In the genomic region with DNA sequence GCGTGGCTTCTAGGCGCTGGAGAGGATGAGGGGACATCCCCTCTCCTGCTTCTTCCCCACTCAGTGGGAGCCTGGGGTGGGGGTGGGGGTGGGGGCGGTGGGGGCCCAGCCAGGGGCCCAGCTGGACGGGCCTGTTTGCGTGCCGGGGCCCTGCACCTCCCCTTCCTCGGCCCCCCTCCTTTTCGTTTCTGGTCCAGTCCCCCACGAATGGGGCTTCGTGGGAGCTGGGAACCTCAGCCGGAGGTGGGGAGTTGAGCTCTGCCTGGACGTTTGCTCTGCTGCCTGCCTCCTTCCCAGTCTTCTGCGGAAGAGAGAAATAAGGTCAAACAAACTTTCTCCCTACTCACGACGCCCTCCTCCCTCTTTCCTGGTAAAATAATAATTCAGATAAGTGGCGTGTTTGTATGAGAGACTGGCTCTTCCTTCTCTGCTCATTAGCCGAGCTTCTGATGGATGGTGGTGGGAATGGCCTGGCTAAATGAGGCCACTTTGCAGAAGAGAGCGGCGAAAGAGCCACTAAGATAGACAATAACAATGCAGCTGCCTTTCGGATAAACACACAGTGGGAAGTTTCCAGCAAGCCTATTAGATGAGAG, we compare ENCODE assay signal across 8 cellular contexts. TPM values are rescaled to one million over a fixed set of nuclear protein-coding genes. Genes with fewer than 3 reads are reported as not detected.
A peak's percentile ranks its signal among the peaks of the same experiment; 100 is the strongest.
DNase-seq lines count a peak whose midpoint lies in the region; ATAC-seq and TF ChIP-seq lines count a peak whose summit lies in the region.

No MANE protein-coding gene starts in this region.

- peaks cover 49% of the 10 kb centered on the region for H3K79me2 ChIP-seq in OCI-LY7 (ENCODE audit: insufficient read depth, low read depth, low read length)

- H3K9me2 ChIP-seq in OCI-LY7 (ENCODE audit: insufficient read depth, low read length), result no peaks in the 10 kb centered on the region

- H3K27me3 ChIP-seq in brain microvascular endothelial cell (replicated peaks), result no peaks in the 10 kb centered on the region

- CTCF ChIA-PET in OCI-LY7 (lab: Charles Lee; ENCODE audit: unreplicated experiment), result no interaction called here

- in situ Hi-C loops in brain microvascular endothelial cell (cut with HindIII; ENCODE audit: low pct_ligation_motif_present, low sequenced_read_pairs), result no loop called here

- H3K4me1 ChIP-seq in OCI-LY7 (ENCODE audit: insufficient read depth, low read length, poor library complexity, severe bottlenecking), result peaks cover 63% of the 10 kb centered on the region

- POLR2A ChIA-PET in OCI-LY7 (lab: Charles Lee), result interaction anchor here (0.7 to 1.9 kb wide), 2 partner anchors 10 to 21 kb away, joined by 3 to 7 read pairs; no protein-coding TSS in a partner anchor

- BruUV-seq in OCI-LY7 (replicated peaks; lab: Mats Ljungman, UMichigan), result no TSS peak

- no peaks in the 10 kb centered on the region for H3K9me3 ChIP-seq in OCI-LY7 (ENCODE audit: low read length)

- peaks cover 47% of the 10 kb centered on the region for H3K36me3 ChIP-seq in OCI-LY7 (ENCODE audit: insufficient read depth, low read length)
- H3K36me3 ChIP-seq in brain microvascular endothelial cell (replicated peaks), result no peaks in the 10 kb centered on the region

- H3K4me2 ChIP-seq in OCI-LY7 (ENCODE audit: low read length), result peak overlapping the region; percentile 90

- H4K20me1 ChIP-seq in OCI-LY7 (ENCODE audit: insufficient read depth, low read length), result no peaks in the 10 kb centered on the region

- H3K4me3 ChIP-seq in OCI-LY7 (ENCODE audit: low read depth, low read length, poor library complexity, severe bottlenecking), result peak overlapping the region; percentile 96
- peak overlapping the region; percentile 82 for H3K4me3 ChIP-seq in brain microvascular endothelial cell (ENCODE audit: low read depth, low read length)
- peak overlapping the region; percentile 78 to 99 (median 93) for H3K4me3 ChIP-seq in skin epidermis

- H2AFZ ChIP-seq in OCI-LY7 (ENCODE audit: low read length), result no peak overlapping the region

- H3K27ac ChIP-seq in OCI-LY7 (ENCODE audit: low read depth, low read length, poor library complexity, severe bottlenecking) (peak overlapping the region; percentile 99), brain microvascular endothelial cell (no peak overlapping the region), skin epidermis (peak overlapping the region; percentile 83 to 98 (median 92))

- ATAC-seq in HG02642 (IDR thresholded peaks at IDR 0.05; ENCODE audit: poor library complexity, unreplicated experiment) (peak; percentile 6), GM21723 (IDR thresholded peaks at IDR 0.05; ENCODE audit: unreplicated experiment) (no peak)

- DNase-seq in ELR (ENCODE audit: low read depth), result peak; percentile 38
- peak; percentile 30 for DNase-seq in OCI-LY7 (ENCODE audit: low spot score)
- peak; percentile 11 for DNase-seq in brain microvascular endothelial cell
- DNase-seq in iPS-NIHi7 (ENCODE audit: extremely low spot score), result peak; percentile 32
- no peak for DNase-seq in central memory CD4-positive, alpha-beta T cell

- TF ChIP-seq CTCF in OCI-LY7 (conservative IDR thresholded peaks at IDR 0.05; ENCODE audit: low read length) (no peak), brain microvascular endothelial cell (IDR thresholded peaks at IDR 0.05; ENCODE audit: low read depth, low read length, missing control alignments) (no peak)

- intact Hi-C loops in OCI-LY7 (cut with micrococcal nuclease; ENCODE audit: unreplicated experiment), result loop anchor here (2.0 to 10.0 kb wide), 4 partner anchors 30 to 646 kb away; no protein-coding TSS in a partner anchor

RNA-seq across cellular contexts. Expression of gene MTA3, which starts 0.8 kb away (rescaled TPM):
- total RNA-seq in OCI-LY7 (2014; rRNA removed; shearing (Covaris generic)), result 66.7 and 72.7 TPM in 2 replicates
- 183 and 205 TPM in 2 replicates for total RNA-seq in OCI-LY7 (2022)
